In genomic region chr15:93420050-93420452, GRCh38 we compare ENCODE assay signal across 1 cellular context.
TF ChIP-seq lines count a peak whose summit lies in the region.

No MANE protein-coding gene starts in this region.

TF ChIP-seq in HepG2, 621 proteins besides CTCF, POLR2A, EP300 and RAD21 (continued from another document):
- TF ChIP-seq HNRNPH1 (optimal IDR thresholded peaks at IDR 0.05; ENCODE audit: low read depth, low read length), result no peak
